ENCODE assay signal across 1 cellular context in the genomic region with DNA sequence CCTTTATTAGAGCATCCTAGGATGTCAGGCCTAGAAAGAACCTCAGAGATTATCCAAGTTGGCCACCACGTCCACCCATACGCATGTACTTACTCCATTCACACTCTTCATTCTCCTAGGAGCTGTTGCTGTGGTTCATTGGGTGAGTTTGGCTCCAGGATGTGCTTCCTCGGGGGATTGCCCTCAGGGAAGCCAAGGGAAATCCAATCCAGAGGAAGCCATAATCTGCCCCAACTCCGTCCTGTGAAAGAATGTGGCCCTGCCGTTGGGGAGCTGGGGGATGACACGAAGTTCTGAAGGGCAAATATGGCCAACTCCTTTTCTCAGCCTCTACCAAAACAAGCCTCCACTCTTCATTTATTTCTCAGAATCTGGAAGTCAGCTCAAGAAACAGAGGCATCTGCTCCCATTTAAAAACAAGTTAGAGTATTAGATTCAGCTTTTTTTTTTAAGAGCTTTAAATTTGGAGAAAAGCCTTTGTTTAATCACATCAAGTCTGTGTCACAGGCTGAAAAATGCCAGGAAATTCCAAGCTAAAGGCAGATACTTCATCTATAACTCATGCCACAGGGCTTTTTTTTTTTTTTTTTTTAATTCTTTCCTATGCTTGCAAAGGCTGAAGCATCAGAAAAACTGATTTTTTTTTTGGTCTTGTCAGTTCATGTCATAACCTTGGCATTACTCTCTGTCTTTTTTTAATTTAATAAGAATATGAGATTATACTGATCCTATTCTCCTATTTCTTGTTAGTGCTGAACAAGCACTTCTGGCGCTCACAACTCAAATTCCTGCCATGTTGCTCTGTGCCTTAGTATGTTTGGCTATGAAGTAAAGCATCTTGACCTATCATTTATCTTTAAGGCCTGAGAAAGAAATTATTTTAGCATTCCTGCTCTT.
TF ChIP-seq lines count a peak whose summit lies in the region.

No MANE protein-coding gene starts in this region.

TF ChIP-seq in SK-N-SH, 30 proteins besides CTCF, POLR2A, EP300 and RAD21 (continued from another document):
- TF ChIP-seq POLR2AphosphoS5 (IDR thresholded peaks at IDR 0.05; ENCODE audit: low read depth, low read length) (no peak; the same call in 1 of the 2 replicates), FOXM1 (IDR thresholded peaks at IDR 0.05; ENCODE audit: low read depth) (peak; percentile 66), RCOR1 (IDR thresholded peaks at IDR 0.05; ENCODE audit: low read length) (no peak), TCF12 (IDR thresholded peaks at IDR 0.05) (peak; percentile 89), FOXJ3 (CRISPR knock-in tag; IDR thresholded peaks at IDR 0.05) (no peak), NFIC (IDR thresholded peaks at IDR 0.05; ENCODE audit: borderline replicate concordance) (peak; percentile 72), YY1 (IDR thresholded peaks at IDR 0.05; ENCODE audit: low read depth) (0 out of 2 replicates have a peak, but pooled peaks have one; percentile 49), TEAD4 (IDR thresholded peaks at IDR 0.05; ENCODE audit: borderline replicate concordance, insufficient read depth) (peak; percentile 92), NRF1 (IDR thresholded peaks at IDR 0.05; ENCODE audit: low read depth, low read length) (no peak), JUND (IDR thresholded peaks at IDR 0.05) (peak; percentile 86), GATA2 (CRISPR knock-in tag; IDR thresholded peaks at IDR 0.05) (no peak), FOSL2 (IDR thresholded peaks at IDR 0.05; ENCODE audit: borderline replicate concordance, low read depth) (peak; percentile 82), RFX5 (IDR thresholded peaks at IDR 0.05; ENCODE audit: low read length) (no peak)
- TF ChIP-seq, protein P1, sequence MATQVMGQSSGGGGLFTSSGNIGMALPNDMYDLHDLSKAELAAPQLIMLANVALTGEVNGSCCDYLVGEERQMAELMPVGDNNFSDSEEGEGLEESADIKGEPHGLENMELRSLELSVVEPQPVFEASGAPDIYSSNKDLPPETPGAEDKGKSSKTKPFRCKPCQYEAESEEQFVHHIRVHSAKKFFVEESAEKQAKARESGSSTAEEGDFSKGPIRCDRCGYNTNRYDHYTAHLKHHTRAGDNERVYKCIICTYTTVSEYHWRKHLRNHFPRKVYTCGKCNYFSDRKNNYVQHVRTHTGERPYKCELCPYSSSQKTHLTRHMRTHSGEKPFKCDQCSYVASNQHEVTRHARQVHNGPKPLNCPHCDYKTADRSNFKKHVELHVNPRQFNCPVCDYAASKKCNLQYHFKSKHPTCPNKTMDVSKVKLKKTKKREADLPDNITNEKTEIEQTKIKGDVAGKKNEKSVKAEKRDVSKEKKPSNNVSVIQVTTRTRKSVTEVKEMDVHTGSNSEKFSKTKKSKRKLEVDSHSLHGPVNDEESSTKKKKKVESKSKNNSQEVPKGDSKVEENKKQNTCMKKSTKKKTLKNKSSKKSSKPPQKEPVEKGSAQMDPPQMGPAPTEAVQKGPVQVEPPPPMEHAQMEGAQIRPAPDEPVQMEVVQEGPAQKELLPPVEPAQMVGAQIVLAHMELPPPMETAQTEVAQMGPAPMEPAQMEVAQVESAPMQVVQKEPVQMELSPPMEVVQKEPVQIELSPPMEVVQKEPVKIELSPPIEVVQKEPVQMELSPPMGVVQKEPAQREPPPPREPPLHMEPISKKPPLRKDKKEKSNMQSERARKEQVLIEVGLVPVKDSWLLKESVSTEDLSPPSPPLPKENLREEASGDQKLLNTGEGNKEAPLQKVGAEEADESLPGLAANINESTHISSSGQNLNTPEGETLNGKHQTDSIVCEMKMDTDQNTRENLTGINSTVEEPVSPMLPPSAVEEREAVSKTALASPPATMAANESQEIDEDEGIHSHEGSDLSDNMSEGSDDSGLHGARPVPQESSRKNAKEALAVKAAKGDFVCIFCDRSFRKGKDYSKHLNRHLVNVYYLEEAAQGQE (IDR thresholded peaks at IDR 0.05; ENCODE audit: low read depth, low read length): no peak
- TF ChIP-seq, protein P2, sequence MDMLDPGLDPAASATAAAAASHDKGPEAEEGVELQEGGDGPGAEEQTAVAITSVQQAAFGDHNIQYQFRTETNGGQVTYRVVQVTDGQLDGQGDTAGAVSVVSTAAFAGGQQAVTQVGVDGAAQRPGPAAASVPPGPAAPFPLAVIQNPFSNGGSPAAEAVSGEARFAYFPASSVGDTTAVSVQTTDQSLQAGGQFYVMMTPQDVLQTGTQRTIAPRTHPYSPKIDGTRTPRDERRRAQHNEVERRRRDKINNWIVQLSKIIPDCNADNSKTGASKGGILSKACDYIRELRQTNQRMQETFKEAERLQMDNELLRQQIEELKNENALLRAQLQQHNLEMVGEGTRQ (IDR thresholded peaks at IDR 0.05; ENCODE audit: borderline replicate concordance, low read depth, low read length): no peak
- TF ChIP-seq, protein P3, sequence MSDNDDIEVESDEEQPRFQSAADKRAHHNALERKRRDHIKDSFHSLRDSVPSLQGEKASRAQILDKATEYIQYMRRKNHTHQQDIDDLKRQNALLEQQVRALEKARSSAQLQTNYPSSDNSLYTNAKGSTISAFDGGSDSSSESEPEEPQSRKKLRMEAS (IDR thresholded peaks at IDR 0.05; ENCODE audit: low read depth): peak; percentile 61; the same call in 1 of the 2 replicates
- TF ChIP-seq, protein P4, sequence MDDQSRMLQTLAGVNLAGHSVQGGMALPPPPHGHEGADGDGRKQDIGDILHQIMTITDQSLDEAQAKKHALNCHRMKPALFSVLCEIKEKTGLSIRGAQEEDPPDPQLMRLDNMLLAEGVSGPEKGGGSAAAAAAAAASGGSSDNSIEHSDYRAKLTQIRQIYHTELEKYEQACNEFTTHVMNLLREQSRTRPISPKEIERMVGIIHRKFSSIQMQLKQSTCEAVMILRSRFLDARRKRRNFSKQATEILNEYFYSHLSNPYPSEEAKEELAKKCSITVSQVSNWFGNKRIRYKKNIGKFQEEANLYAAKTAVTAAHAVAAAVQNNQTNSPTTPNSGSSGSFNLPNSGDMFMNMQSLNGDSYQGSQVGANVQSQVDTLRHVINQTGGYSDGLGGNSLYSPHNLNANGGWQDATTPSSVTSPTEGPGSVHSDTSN (IDR thresholded peaks at IDR 0.05): peak; percentile 81
